1 cellular context compared by ENCODE assay signal in genomic region chr6:154370545-154370944, GRCh38.
TF ChIP-seq lines count a peak whose summit lies in the region.

No MANE protein-coding gene starts in this region.

TF ChIP-seq in A549, 52 proteins besides CTCF, POLR2A, EP300 and RAD21 (continued from another document):
- no peak for TF ChIP-seq MYC (IDR thresholded peaks at IDR 0.05; ENCODE audit: borderline replicate concordance, low read length)
- no peak for TF ChIP-seq MAZ (IDR thresholded peaks at IDR 0.05; ENCODE audit: borderline replicate concordance, low read depth, low read length)
- TF ChIP-seq RCOR1 (IDR thresholded peaks at IDR 0.05; ENCODE audit: low read depth, low read length) = no peak
